Comparison of ENCODE assay signal across 1 cellular context in the genomic region with DNA sequence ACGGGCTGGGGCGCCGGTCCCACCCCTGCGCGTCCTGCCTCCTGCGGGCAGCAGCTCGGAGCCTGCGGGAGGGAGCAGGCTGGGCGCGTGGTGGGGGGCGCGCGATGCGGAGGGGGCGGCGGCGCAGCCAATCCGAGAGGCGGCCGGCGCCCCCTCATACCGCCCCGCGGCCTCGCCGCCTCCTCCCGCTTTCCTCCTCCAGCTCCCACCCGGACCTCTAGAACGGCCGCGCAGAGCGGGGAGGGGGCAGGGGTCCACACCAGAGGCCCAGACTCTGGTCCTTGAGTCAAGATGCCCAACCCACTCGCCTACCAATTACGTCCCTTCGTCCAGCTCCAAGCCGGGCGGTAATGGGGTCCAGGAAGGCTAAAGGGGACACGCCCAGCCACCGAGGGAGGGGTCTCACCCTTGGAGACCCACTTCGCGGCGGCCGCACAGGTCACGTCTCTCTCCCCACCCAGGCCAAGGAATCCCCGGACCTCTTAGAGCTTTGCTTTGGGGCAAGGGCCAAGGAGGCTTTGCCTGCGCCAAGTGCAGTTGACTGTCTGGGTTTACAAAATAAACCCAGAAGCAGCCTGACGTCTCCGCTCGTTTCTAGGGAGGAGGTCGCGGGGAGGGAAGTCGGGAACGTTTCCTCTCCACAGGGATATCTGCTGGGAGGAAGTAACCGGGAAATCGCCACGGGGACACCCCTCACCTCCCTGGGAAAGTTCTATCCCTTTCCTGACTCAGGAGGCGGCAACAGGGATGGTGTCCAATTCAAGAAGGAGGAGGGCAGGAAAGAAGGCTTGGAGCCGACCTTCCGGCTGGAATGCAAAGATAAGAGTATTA.
TF ChIP-seq lines count a peak whose summit lies in the region.

A gene with protein sequence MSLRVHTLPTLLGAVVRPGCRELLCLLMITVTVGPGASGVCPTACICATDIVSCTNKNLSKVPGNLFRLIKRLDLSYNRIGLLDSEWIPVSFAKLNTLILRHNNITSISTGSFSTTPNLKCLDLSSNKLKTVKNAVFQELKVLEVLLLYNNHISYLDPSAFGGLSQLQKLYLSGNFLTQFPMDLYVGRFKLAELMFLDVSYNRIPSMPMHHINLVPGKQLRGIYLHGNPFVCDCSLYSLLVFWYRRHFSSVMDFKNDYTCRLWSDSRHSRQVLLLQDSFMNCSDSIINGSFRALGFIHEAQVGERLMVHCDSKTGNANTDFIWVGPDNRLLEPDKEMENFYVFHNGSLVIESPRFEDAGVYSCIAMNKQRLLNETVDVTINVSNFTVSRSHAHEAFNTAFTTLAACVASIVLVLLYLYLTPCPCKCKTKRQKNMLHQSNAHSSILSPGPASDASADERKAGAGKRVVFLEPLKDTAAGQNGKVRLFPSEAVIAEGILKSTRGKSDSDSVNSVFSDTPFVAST (minus strand): TSS at position 66 of the 831 bp plus-strand sequence. CDS start 957 bp downstream, outside the sequence.

TF ChIP-seq in HEK293, 187 proteins besides CTCF, POLR2A, EP300 and RAD21 (continued from another document and continues in another):
- TF ChIP-seq, protein P1, sequence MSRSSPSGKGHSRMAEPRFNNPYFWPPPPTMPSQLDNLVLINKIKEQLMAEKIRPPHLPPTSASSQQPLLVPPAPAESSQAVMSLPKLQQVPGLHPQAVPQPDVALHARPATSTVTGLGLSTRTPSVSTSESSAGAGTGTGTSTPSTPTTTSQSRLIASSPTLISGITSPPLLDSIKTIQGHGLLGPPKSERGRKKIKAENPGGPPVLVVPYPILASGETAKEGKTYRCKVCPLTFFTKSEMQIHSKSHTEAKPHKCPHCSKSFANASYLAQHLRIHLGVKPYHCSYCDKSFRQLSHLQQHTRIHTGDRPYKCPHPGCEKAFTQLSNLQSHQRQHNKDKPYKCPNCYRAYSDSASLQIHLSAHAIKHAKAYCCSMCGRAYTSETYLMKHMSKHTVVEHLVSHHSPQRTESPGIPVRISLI (tag by site-specific recombination; IDR thresholded peaks at IDR 0.05) = no peak
- TF ChIP-seq ZNF112 (tag by site-specific recombination; IDR thresholded peaks at IDR 0.05) (no peak), ZNF658 (tag by site-specific recombination; IDR thresholded peaks at IDR 0.05) (no peak), ZNF830 (tag by site-specific recombination; IDR thresholded peaks at IDR 0.05; ENCODE audit: low read depth) (no peak), ZNF324 (tag by site-specific recombination; IDR thresholded peaks at IDR 0.05) (no peak), ZNF768 (tag by site-specific recombination; IDR thresholded peaks at IDR 0.05) (no peak), ZFP41 (tag by site-specific recombination; IDR thresholded peaks at IDR 0.05; ENCODE audit: borderline replicate concordance) (no peak), PRDM1 (tag by site-specific recombination; IDR thresholded peaks at IDR 0.05) (no peak), MEIS1 (CRISPR knock-in tag; IDR thresholded peaks at IDR 0.05; ENCODE audit: borderline replicate concordance) (no peak), ZNF660 (tag by site-specific recombination; IDR thresholded peaks at IDR 0.05) (no peak), ZNF626 (tag by site-specific recombination; IDR thresholded peaks at IDR 0.05) (no peak), ZNF433 (tag by site-specific recombination; IDR thresholded peaks at IDR 0.05; ENCODE audit: low read depth) (0 out of 2 replicates have a peak, but pooled peaks have one; percentile 17), TCF7L2 (IDR thresholded peaks at IDR 0.05; ENCODE audit: borderline replicate concordance, low read depth, low read length) (no peak), GLIS2 (tag by site-specific recombination; IDR thresholded peaks at IDR 0.05) (peak; percentile 89), ZNF837 (tag by site-specific recombination; IDR thresholded peaks at IDR 0.05) (no peak), YY1 (tag by site-specific recombination; IDR thresholded peaks at IDR 0.05) (0 out of 2 replicates have a peak, but pooled peaks have one; percentile 30), ZXDB (tag by site-specific recombination; IDR thresholded peaks at IDR 0.05) (no peak), KLF16 (tag by site-specific recombination; IDR thresholded peaks at IDR 0.05) (no peak), ZNF596 (tag by site-specific recombination; IDR thresholded peaks at IDR 0.05) (no peak), HOXD13 (CRISPR knock-in tag; IDR thresholded peaks at IDR 0.05; ENCODE audit: borderline replicate concordance) (no peak), ZNF132 (tag by site-specific recombination; IDR thresholded peaks at IDR 0.05; ENCODE audit: borderline replicate concordance) (no peak), ZNF473 (tag by site-specific recombination; IDR thresholded peaks at IDR 0.05) (no peak), ZNF549 (tag by site-specific recombination; IDR thresholded peaks at IDR 0.05) (no peak), ZNF311 (tag by site-specific recombination; IDR thresholded peaks at IDR 0.05; ENCODE audit: borderline replicate concordance) (no peak), ZNF514 (tag by site-specific recombination; IDR thresholded peaks at IDR 0.05) (no peak), ZNF670 (tag by site-specific recombination; IDR thresholded peaks at IDR 0.05; ENCODE audit: low read depth) (no peak), ZNF791 (tag by site-specific recombination; IDR thresholded peaks at IDR 0.05) (no peak), ZNF561 (tag by site-specific recombination; IDR thresholded peaks at IDR 0.05; ENCODE audit: borderline replicate concordance) (no peak), ZNF19 (tag by site-specific recombination; IDR thresholded peaks at IDR 0.05; ENCODE audit: low read depth) (no peak), OVOL3 (tag by site-specific recombination; IDR thresholded peaks at IDR 0.05) (no peak), ZNF138 (tag by site-specific recombination; IDR thresholded peaks at IDR 0.05; ENCODE audit: borderline replicate concordance) (no peak), ZFP37 (tag by site-specific recombination; IDR thresholded peaks at IDR 0.05) (0 out of 2 replicates have a peak, but pooled peaks have one; percentile 18), ZNF623 (tag by site-specific recombination; IDR thresholded peaks at IDR 0.05) (no peak; the same call in 1 of the 2 replicates), ZBTB1 (tag by site-specific recombination; IDR thresholded peaks at IDR 0.05) (no peak)
- TF ChIP-seq, protein P2, sequence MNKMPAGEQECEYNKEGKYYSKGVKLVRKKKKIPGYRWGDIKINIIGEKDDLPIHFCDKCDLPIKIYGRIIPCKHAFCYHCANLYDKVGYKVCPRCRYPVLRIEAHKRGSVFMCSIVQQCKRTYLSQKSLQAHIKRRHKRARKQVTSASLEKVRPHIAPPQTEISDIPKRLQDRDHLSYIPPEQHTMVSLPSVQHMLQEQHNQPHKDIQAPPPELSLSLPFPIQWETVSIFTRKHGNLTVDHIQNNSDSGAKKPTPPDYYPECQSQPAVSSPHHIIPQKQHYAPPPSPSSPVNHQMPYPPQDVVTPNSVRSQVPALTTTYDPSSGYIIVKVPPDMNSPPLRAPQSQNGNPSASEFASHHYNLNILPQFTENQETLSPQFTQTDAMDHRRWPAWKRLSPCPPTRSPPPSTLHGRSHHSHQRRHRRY (tag by site-specific recombination; IDR thresholded peaks at IDR 0.05) = no peak
- TF ChIP-seq, protein P3, sequence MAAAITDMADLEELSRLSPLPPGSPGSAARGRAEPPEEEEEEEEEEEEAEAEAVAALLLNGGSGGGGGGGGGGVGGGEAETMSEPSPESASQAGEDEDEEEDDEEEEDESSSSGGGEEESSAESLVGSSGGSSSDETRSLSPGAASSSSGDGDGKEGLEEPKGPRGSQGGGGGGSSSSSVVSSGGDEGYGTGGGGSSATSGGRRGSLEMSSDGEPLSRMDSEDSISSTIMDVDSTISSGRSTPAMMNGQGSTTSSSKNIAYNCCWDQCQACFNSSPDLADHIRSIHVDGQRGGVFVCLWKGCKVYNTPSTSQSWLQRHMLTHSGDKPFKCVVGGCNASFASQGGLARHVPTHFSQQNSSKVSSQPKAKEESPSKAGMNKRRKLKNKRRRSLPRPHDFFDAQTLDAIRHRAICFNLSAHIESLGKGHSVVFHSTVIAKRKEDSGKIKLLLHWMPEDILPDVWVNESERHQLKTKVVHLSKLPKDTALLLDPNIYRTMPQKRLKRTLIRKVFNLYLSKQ (tag by site-specific recombination; IDR thresholded peaks at IDR 0.05; ENCODE audit: borderline replicate concordance) = no peak
- TF ChIP-seq, protein P4, sequence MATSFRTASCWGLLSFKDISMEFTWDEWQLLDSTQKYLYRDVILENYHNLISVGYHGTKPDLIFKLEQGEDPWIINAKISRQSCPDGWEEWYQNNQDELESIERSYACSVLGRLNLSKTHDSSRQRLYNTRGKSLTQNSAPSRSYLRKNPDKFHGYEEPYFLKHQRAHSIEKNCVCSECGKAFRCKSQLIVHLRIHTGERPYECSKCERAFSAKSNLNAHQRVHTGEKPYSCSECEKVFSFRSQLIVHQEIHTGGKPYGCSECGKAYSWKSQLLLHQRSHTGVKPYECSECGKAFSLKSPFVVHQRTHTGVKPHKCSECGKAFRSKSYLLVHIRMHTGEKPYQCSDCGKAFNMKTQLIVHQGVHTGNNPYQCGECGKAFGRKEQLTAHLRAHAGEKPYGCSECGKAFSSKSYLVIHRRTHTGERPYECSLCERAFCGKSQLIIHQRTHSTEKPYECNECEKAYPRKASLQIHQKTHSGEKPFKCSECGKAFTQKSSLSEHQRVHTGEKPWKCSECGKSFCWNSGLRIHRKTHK (tag by site-specific recombination; IDR thresholded peaks at IDR 0.05) = no peak
- TF ChIP-seq, protein P5, sequence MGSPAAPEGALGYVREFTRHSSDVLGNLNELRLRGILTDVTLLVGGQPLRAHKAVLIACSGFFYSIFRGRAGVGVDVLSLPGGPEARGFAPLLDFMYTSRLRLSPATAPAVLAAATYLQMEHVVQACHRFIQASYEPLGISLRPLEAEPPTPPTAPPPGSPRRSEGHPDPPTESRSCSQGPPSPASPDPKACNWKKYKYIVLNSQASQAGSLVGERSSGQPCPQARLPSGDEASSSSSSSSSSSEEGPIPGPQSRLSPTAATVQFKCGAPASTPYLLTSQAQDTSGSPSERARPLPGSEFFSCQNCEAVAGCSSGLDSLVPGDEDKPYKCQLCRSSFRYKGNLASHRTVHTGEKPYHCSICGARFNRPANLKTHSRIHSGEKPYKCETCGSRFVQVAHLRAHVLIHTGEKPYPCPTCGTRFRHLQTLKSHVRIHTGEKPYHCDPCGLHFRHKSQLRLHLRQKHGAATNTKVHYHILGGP (tag by site-specific recombination; IDR thresholded peaks at IDR 0.05) = no peak
- TF ChIP-seq, protein P6, sequence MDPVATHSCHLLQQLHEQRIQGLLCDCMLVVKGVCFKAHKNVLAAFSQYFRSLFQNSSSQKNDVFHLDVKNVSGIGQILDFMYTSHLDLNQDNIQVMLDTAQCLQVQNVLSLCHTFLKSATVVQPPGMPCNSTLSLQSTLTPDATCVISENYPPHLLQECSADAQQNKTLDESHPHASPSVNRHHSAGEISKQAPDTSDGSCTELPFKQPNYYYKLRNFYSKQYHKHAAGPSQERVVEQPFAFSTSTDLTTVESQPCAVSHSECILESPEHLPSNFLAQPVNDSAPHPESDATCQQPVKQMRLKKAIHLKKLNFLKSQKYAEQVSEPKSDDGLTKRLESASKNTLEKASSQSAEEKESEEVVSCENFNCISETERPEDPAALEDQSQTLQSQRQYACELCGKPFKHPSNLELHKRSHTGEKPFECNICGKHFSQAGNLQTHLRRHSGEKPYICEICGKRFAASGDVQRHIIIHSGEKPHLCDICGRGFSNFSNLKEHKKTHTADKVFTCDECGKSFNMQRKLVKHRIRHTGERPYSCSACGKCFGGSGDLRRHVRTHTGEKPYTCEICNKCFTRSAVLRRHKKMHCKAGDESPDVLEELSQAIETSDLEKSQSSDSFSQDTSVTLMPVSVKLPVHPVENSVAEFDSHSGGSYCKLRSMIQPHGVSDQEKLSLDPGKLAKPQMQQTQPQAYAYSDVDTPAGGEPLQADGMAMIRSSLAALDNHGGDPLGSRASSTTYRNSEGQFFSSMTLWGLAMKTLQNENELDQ (tag by site-specific recombination; IDR thresholded peaks at IDR 0.05; ENCODE audit: low read depth) = no peak
- TF ChIP-seq, protein P7, sequence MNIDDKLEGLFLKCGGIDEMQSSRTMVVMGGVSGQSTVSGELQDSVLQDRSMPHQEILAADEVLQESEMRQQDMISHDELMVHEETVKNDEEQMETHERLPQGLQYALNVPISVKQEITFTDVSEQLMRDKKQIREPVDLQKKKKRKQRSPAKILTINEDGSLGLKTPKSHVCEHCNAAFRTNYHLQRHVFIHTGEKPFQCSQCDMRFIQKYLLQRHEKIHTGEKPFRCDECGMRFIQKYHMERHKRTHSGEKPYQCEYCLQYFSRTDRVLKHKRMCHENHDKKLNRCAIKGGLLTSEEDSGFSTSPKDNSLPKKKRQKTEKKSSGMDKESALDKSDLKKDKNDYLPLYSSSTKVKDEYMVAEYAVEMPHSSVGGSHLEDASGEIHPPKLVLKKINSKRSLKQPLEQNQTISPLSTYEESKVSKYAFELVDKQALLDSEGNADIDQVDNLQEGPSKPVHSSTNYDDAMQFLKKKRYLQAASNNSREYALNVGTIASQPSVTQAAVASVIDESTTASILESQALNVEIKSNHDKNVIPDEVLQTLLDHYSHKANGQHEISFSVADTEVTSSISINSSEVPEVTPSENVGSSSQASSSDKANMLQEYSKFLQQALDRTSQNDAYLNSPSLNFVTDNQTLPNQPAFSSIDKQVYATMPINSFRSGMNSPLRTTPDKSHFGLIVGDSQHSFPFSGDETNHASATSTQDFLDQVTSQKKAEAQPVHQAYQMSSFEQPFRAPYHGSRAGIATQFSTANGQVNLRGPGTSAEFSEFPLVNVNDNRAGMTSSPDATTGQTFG (tag by site-specific recombination; IDR thresholded peaks at IDR 0.05; ENCODE audit: borderline replicate concordance) = no peak
- TF ChIP-seq, protein P8, sequence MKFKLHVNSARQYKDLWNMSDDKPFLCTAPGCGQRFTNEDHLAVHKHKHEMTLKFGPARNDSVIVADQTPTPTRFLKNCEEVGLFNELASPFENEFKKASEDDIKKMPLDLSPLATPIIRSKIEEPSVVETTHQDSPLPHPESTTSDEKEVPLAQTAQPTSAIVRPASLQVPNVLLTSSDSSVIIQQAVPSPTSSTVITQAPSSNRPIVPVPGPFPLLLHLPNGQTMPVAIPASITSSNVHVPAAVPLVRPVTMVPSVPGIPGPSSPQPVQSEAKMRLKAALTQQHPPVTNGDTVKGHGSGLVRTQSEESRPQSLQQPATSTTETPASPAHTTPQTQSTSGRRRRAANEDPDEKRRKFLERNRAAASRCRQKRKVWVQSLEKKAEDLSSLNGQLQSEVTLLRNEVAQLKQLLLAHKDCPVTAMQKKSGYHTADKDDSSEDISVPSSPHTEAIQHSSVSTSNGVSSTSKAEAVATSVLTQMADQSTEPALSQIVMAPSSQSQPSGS (tag by site-specific recombination; IDR thresholded peaks at IDR 0.05; ENCODE audit: low read depth) = no peak
- TF ChIP-seq, protein P9, sequence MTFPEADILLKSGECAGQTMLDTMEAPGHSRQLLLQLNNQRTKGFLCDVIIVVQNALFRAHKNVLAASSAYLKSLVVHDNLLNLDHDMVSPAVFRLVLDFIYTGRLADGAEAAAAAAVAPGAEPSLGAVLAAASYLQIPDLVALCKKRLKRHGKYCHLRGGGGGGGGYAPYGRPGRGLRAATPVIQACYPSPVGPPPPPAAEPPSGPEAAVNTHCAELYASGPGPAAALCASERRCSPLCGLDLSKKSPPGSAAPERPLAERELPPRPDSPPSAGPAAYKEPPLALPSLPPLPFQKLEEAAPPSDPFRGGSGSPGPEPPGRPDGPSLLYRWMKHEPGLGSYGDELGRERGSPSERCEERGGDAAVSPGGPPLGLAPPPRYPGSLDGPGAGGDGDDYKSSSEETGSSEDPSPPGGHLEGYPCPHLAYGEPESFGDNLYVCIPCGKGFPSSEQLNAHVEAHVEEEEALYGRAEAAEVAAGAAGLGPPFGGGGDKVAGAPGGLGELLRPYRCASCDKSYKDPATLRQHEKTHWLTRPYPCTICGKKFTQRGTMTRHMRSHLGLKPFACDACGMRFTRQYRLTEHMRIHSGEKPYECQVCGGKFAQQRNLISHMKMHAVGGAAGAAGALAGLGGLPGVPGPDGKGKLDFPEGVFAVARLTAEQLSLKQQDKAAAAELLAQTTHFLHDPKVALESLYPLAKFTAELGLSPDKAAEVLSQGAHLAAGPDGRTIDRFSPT (tag by site-specific recombination; IDR thresholded peaks at IDR 0.05) = no peak
